Comparison of ENCODE assay signal across 1 cellular context in genomic region chr16:21556026-21556942, GRCh38.
TF ChIP-seq lines count a peak whose summit lies in the region.

No MANE protein-coding gene starts in this region.

TF ChIP-seq in HepG2, 621 proteins besides CTCF, POLR2A, EP300 and RAD21 (continued from another document):
- TF ChIP-seq KDM2A (CRISPR knock-in tag; IDR thresholded peaks at IDR 0.05; ENCODE audit: borderline replicate concordance, low read depth), result peak; percentile 17; the same call in 1 of the 2 replicates
- 0 out of 2 replicates have a peak, but pooled peaks have one; percentile 48 for TF ChIP-seq ZNF800 (CRISPR knock-in tag; IDR thresholded peaks at IDR 0.05)
- TF ChIP-seq ZNF280B (CRISPR knock-in tag; IDR thresholded peaks at IDR 0.05; ENCODE audit: borderline replicate concordance), result 0 out of 2 replicates have a peak, but pooled peaks have one; percentile 25
- 0 out of 2 replicates have a peak, but pooled peaks have one; percentile 38 for TF ChIP-seq REXO4 (CRISPR knock-in tag; IDR thresholded peaks at IDR 0.05; ENCODE audit: borderline replicate concordance)
- TF ChIP-seq ZNF546 (CRISPR knock-in tag; conservative IDR thresholded peaks at IDR 0.05), result 0 out of 2 replicates have a peak, but pooled peaks have one; percentile 18
